8 cellular contexts compared by ENCODE assay signal in genomic region chr5:172834570-172835245, GRCh38. TPM values are rescaled to one million over a fixed set of nuclear protein-coding genes. Genes with fewer than 3 reads are reported as not detected.
A peak's percentile ranks its signal among the peaks of the same experiment; 100 is the strongest.
DNase-seq lines count a peak whose midpoint lies in the region; ATAC-seq and TF ChIP-seq lines count a peak whose summit lies in the region.

No MANE protein-coding gene starts in this region.

- H3K27ac Mint-ChIP-seq in activated T-helper 1 cell treated with anti-CD3 and anti-CD28 coated beads, Interleukin-12 subunit alpha, Interleukin-12 subunit beta, Interleukin-2, Interleukin-4 antibody, amounts not matched to agents 30 ng/mL and 10 ng/mL and 1 ng/mL, durations not matched to agents 14 hours and 24 hours and 36 hours: peak overlapping the region; percentile 85
- peak overlapping the region; percentile 76 for H3K27ac Mint-ChIP-seq in progenitor cell of endocrine pancreas

- intact Hi-C loops in activated T-helper 1 cell treated with anti-CD3 and anti-CD28 coated beads, Interleukin-12 subunit alpha, Interleukin-12 subunit beta, Interleukin-2, Interleukin-4 antibody, amounts not matched to agents 30 ng/mL and 10 ng/mL and 1 ng/mL, durations not matched to agents 14 hours and 24 hours and 36 hours (cut with micrococcal nuclease): loop anchor here (1.0 to 5.0 kb wide), 8 partner anchors 27 to 310 kb away; partner anchors contain the start of genes BNIP1, CREBRF and DUSP1
- intact Hi-C loops in Right ventricle myocardium superior (cut with DNase I): loop anchor here (10.0 kb wide), 2 partner anchors 120 to 290 kb away; no protein-coding TSS in a partner anchor

- H3K27ac ChIP-seq in BLaER1 treated with 17β-estradiol and CSF1 and Interleukin-3, amounts not matched to agents 10 nM and 100 nM: peak overlapping the region; percentile 4 to 85 (median 75); a peak in 21 of 22 replicates

- H3K9me3 ChIP-seq in BLaER1 treated with 17β-estradiol and CSF1 and Interleukin-3, amounts not matched to agents 10 nM and 100 nM (replicated peaks in 1 of 11): no peaks in the 10 kb centered on the region

- DNase-seq in HFF-Myc (ENCODE audit: extremely low read depth, low read depth): no peak
- no peak for DNase-seq in activated T-helper 1 cell treated with anti-CD3 and anti-CD28 coated beads, Interleukin-12 subunit alpha, Interleukin-12 subunit beta, Interleukin-2, Interleukin-4 antibody, amounts not matched to agents 30 ng/mL and 10 ng/mL and 1 ng/mL, durations not matched to agents 14 hours and 24 hours and 36 hours (ENCODE audit: low spot score)
- DNase-seq in Right ventricle myocardium superior: no peak
- peak; percentile 20 for DNase-seq in progenitor cell of endocrine pancreas (ENCODE audit: low spot score, unreplicated experiment)
- DNase-seq in Kasumi-1 (lab: John Stamatoyannopoulos, UW): no peak

- H3K4me3 ChIP-seq in BLaER1 treated with 17β-estradiol and CSF1 and Interleukin-3, amounts not matched to agents 10 nM and 100 nM: peak overlapping the region; percentile 68 to 85 (median 76)
- H3K4me3 ChIP-seq in HFF-Myc (replicated peaks; ENCODE audit: low read depth, low read length): peak overlapping the region; percentile 83

- peak overlapping the region; percentile 83 to 100 (median 93) for H3K4me2 ChIP-seq in BLaER1 treated with 17β-estradiol and CSF1 and Interleukin-3, amounts not matched to agents 10 nM and 100 nM

- H3K36me3 Mint-ChIP-seq in activated T-helper 1 cell treated with anti-CD3 and anti-CD28 coated beads, Interleukin-12 subunit alpha, Interleukin-12 subunit beta, Interleukin-2, Interleukin-4 antibody, amounts not matched to agents 30 ng/mL and 10 ng/mL and 1 ng/mL, durations not matched to agents 14 hours and 24 hours and 36 hours (ENCODE audit: low read depth): no peaks in the 10 kb centered on the region
- H3K36me3 Mint-ChIP-seq in progenitor cell of endocrine pancreas (ENCODE audit: insufficient read depth): no peaks in the 10 kb centered on the region

- peaks cover 19% of the 10 kb centered on the region for H3K4me1 Mint-ChIP-seq in activated T-helper 1 cell treated with anti-CD3 and anti-CD28 coated beads, Interleukin-12 subunit alpha, Interleukin-12 subunit beta, Interleukin-2, Interleukin-4 antibody, amounts not matched to agents 30 ng/mL and 10 ng/mL and 1 ng/mL, durations not matched to agents 14 hours and 24 hours and 36 hours (ENCODE audit: low read depth)
- H3K4me1 Mint-ChIP-seq in progenitor cell of endocrine pancreas (ENCODE audit: low read depth): peaks cover 38% of the 10 kb centered on the region

- TF ChIP-seq CTCF in HFF-Myc (IDR thresholded peaks at IDR 0.05; ENCODE audit: low read depth, low read length, missing control alignments) (no peak), progenitor cell of endocrine pancreas (IDR thresholded peaks at IDR 0.05; ENCODE audit: unreplicated experiment) (no peak)

- no peaks in the 10 kb centered on the region for H3K27me3 ChIP-seq in BLaER1 treated with 17β-estradiol and CSF1 and Interleukin-3, amounts not matched to agents 10 nM and 100 nM

- peak overlapping the region; percentile 86 for H3K4me3 Mint-ChIP-seq in activated T-helper 1 cell treated with anti-CD3 and anti-CD28 coated beads, Interleukin-12 subunit alpha, Interleukin-12 subunit beta, Interleukin-2, Interleukin-4 antibody, amounts not matched to agents 30 ng/mL and 10 ng/mL and 1 ng/mL, durations not matched to agents 14 hours and 24 hours and 36 hours
- peak overlapping the region; percentile 83 for H3K4me3 Mint-ChIP-seq in progenitor cell of endocrine pancreas (ENCODE audit: low read depth)

- ATAC-seq in Right ventricle myocardium superior (ENCODE audit: poor library complexity) (peak; percentile 10), GM21529 (IDR thresholded peaks at IDR 0.05; ENCODE audit: unreplicated experiment) (no peak), GM19395 (IDR thresholded peaks at IDR 0.05; ENCODE audit: unreplicated experiment) (no peak)

- peaks cover 0 to 19% (median 0%) of the 10 kb centered on the region in 11 experiments; a peak in 3 of 22 replicates for H3K36me3 ChIP-seq in BLaER1 treated with 17β-estradiol and CSF1 and Interleukin-3, amounts not matched to agents 10 nM and 100 nM

- no peaks in the 10 kb centered on the region for H3K27me3 Mint-ChIP-seq in activated T-helper 1 cell treated with anti-CD3 and anti-CD28 coated beads, Interleukin-12 subunit alpha, Interleukin-12 subunit beta, Interleukin-2, Interleukin-4 antibody, amounts not matched to agents 30 ng/mL and 10 ng/mL and 1 ng/mL, durations not matched to agents 14 hours and 24 hours and 36 hours (ENCODE audit: insufficient read depth)
- H3K27me3 Mint-ChIP-seq in progenitor cell of endocrine pancreas: no peaks in the 10 kb centered on the region

- no peaks in the 10 kb centered on the region for H3K9me3 Mint-ChIP-seq in activated T-helper 1 cell treated with anti-CD3 and anti-CD28 coated beads, Interleukin-12 subunit alpha, Interleukin-12 subunit beta, Interleukin-2, Interleukin-4 antibody, amounts not matched to agents 30 ng/mL and 10 ng/mL and 1 ng/mL, durations not matched to agents 14 hours and 24 hours and 36 hours
- no peaks in the 10 kb centered on the region for H3K9me3 Mint-ChIP-seq in progenitor cell of endocrine pancreas (ENCODE audit: low read depth)

- peaks cover 67 to 88% (median 82%) of the 10 kb centered on the region in 10 experiments for H3K4me1 ChIP-seq in BLaER1 treated with 17β-estradiol and CSF1 and Interleukin-3, amounts not matched to agents 10 nM and 100 nM

- H3K9ac ChIP-seq in BLaER1 treated with 17β-estradiol and CSF1 and Interleukin-3, amounts not matched to agents 10 nM and 100 nM: peak overlapping the region; percentile 68 to 85 (median 79)

- peaks cover 0 to 9% (median 5%) of the 10 kb centered on the region in 11 experiments; a peak in 6 of 22 replicates for H4K20me1 ChIP-seq in BLaER1 treated with 17β-estradiol and CSF1 and Interleukin-3, amounts not matched to agents 10 nM and 100 nM

RNA-seq across cellular contexts. Expression of gene ERGIC1, which starts 0.7 kb away (rescaled TPM):
- 47.4 and 47.9 TPM in 2 replicates for total RNA-seq in activated T-helper 1 cell treated with anti-CD3 and anti-CD28 coated beads, Interleukin-12 subunit alpha, Interleukin-12 subunit beta, Interleukin-2, Interleukin-4 antibody, amounts not matched to agents 30 ng/mL and 10 ng/mL and 1 ng/mL, durations not matched to agents 14 hours and 24 hours and 36 hours
- total RNA-seq in Right ventricle myocardium superior: 75.5 TPM
- 150 and 158 TPM in 2 replicates for total RNA-seq in progenitor cell of endocrine pancreas
